2 cellular contexts compared by ENCODE assay signal in genomic region chr3:25883492-25883891, GRCh38.
TF ChIP-seq lines count a peak whose summit lies in the region.

No MANE protein-coding gene starts in this region.

TF ChIP-seq in GM23338, 12 proteins besides CTCF, POLR2A, EP300 and RAD21 (continued from another document):
- TF ChIP-seq ZNF462 (CRISPR knock-in tag; IDR thresholded peaks at IDR 0.05) (no peak), ETS1 (IDR thresholded peaks at IDR 0.05) (no peak)

TF ChIP-seq in HEK293, 187 proteins besides CTCF, POLR2A, EP300 and RAD21 (continued from another document):
- no peak for TF ChIP-seq ZNF280D (tag by site-specific recombination; IDR thresholded peaks at IDR 0.05)
TF ChIP-seq in HEK293: peak in this region for 1.
